8 cellular contexts compared by ENCODE assay signal in genomic region chr20:34022154-34022842, GRCh38. TPM values are rescaled to one million over a fixed set of nuclear protein-coding genes. Genes with fewer than 3 reads are reported as not detected.
DNase-seq lines count a peak whose midpoint lies in the region; ATAC-seq and TF ChIP-seq lines count a peak whose summit lies in the region.

No MANE protein-coding gene starts in this region.

- TF ChIP-seq CTCF in H9 (conservative IDR thresholded peaks at IDR 0.05), result peak; percentile 77

- no peak overlapping the region for H4K91ac ChIP-seq in H9 (ENCODE audit: insufficient read length, low read depth, low read length)

- H4K20me1 ChIP-seq in H9 (ENCODE audit: control insufficient read depth, insufficient read depth, insufficient read length), result no peaks in the 10 kb centered on the region

- H3K4me3 Mint-ChIP-seq in H9, result no peak overlapping the region
- peak overlapping the region; percentile 10 to 11 for H3K4me3 Mint-ChIP-seq in stimulated activated naive B cell treated with anti-CD40 and anti-IgM and Interleukin-4, amounts not matched to agents 10 μg/mL and 1 μg/mL and 100 μg/mL, for 72 hours

- H3K23me2 ChIP-seq in H9 (ENCODE audit: insufficient read length, low read depth, low read length, poor library complexity, severe bottlenecking), result no peaks in the 10 kb centered on the region

- peaks cover 8% of the 10 kb centered on the region for H3K79me1 ChIP-seq in H9 (ENCODE audit: insufficient read depth, low read depth, low read length, poor library complexity, severe bottlenecking)

- peaks cover 20% of the 10 kb centered on the region; the same call in 1 of the 2 replicates for H3K79me2 ChIP-seq in H9 (ENCODE audit: insufficient read depth, low read length)

- H3K9me3 ChIP-seq in H9 (ENCODE audit: control insufficient read depth, low read depth, low read length) (no peaks in the 10 kb centered on the region), MG63 (peaks cover 3% of the 10 kb centered on the region; the same call in 1 of the 2 replicates)

- H3K9me3 Mint-ChIP-seq in H9, result no peaks in the 10 kb centered on the region; a peak in 1 of 5 replicates
- H3K9me3 Mint-ChIP-seq in stimulated activated naive B cell treated with anti-CD40 and anti-IgM and Interleukin-4, amounts not matched to agents 10 μg/mL and 1 μg/mL and 100 μg/mL, for 72 hours, result no peaks in the 10 kb centered on the region

- H2BK5ac ChIP-seq in H9 (ENCODE audit: insufficient read length, low read length), result no peak overlapping the region

- H2BK15ac ChIP-seq in H9 (ENCODE audit: low read depth, low read length), result no peak overlapping the region

- no peak overlapping the region for H3K4me3 ChIP-seq in MG63

- peak; percentile 96 to 97 for ATAC-seq in stimulated activated naive B cell treated with anti-CD40 and anti-IgM and Interleukin-4, amounts not matched to agents 10 μg/mL and 1 μg/mL and 100 μg/mL, for 72 hours (replicated peaks)

- no peak overlapping the region for H2BK12ac ChIP-seq in H9 (ENCODE audit: insufficient read length, low read depth, low read length)

- no peak overlapping the region for H4K8ac ChIP-seq in H9 (replicated peaks; ENCODE audit: insufficient read length, low read depth, low read length)

- H3K27ac ChIP-seq in H9 (ENCODE audit: insufficient read length, low read depth, low read length), result no peak overlapping the region

- no peak overlapping the region for H3T11ph ChIP-seq in H9 (ENCODE audit: low read length)

- H3K27me3 Mint-ChIP-seq in H9 (ENCODE audit: low read depth), result no peaks in the 10 kb centered on the region
- no peaks in the 10 kb centered on the region for H3K27me3 Mint-ChIP-seq in stimulated activated naive B cell treated with anti-CD40 and anti-IgM and Interleukin-4, amounts not matched to agents 10 μg/mL and 1 μg/mL and 100 μg/mL, for 72 hours

- H3K18ac ChIP-seq in H9 (ENCODE audit: insufficient read length, low read depth, low read length), result no peak overlapping the region

- H3K27me3 ChIP-seq in H9 (ENCODE audit: insufficient read depth, low read length), result no peaks in the 10 kb centered on the region
- H3K27me3 ChIP-seq in MG63, result no peaks in the 10 kb centered on the region

- H2AK5ac ChIP-seq in H9 (ENCODE audit: insufficient read length, low read length), result no peak overlapping the region

- no peak overlapping the region for H4K5ac ChIP-seq in H9 (ENCODE audit: insufficient read length, low read depth, low read length)

- H3K4me1 Mint-ChIP-seq in H9, result peaks cover 53 to 57% of the 10 kb centered on the region in 2 experiments
- H3K4me1 Mint-ChIP-seq in stimulated activated naive B cell treated with anti-CD40 and anti-IgM and Interleukin-4, amounts not matched to agents 10 μg/mL and 1 μg/mL and 100 μg/mL, for 72 hours, result peaks cover 62 to 93% of the 10 kb centered on the region in 2 donors

- H3K27ac Mint-ChIP-seq in H9, result peak overlapping the region; percentile 36 to 77 (median 54); a peak in 4 of 7 replicates
- H3K27ac Mint-ChIP-seq in stimulated activated naive B cell treated with anti-CD40 and anti-IgM and Interleukin-4, amounts not matched to agents 10 μg/mL and 1 μg/mL and 100 μg/mL, for 72 hours, result peak overlapping the region; percentile 88

- H2BK120ac ChIP-seq in H9 (ENCODE audit: low read depth, low read length, poor library complexity, severe bottlenecking), result no peak overlapping the region

- no peak overlapping the region for H3K14ac ChIP-seq in H9 (ENCODE audit: insufficient read depth, low read length)

- H3K56ac ChIP-seq in H9 (ENCODE audit: insufficient read length, low read depth, low read length), result no peak overlapping the region

- WGBS in H9 (ENCODE audit: extremely low coverage, insufficient read length, low lambda C conversion rate), result no CpG with 5 or more reads among the region's 4 CpGs

- peaks cover 10% of the 10 kb centered on the region; the same call in 1 of the 2 replicates for H3K4me1 ChIP-seq in H9 (ENCODE audit: insufficient read depth, low read length)

- no peak overlapping the region for H3K23ac ChIP-seq in H9 (ENCODE audit: insufficient read length, low read depth, low read length)

- no peak overlapping the region for H3K4ac ChIP-seq in H9 (ENCODE audit: low read depth, low read length)

- H3K36me3 Mint-ChIP-seq in H9 (ENCODE audit: insufficient read depth in 1 of 3, low read depth in 3 of 3), result peaks cover 6 to 8% (median 7%) of the 10 kb centered on the region in 3 experiments
- peaks cover 6 to 21% of the 10 kb centered on the region in 2 donors for H3K36me3 Mint-ChIP-seq in stimulated activated naive B cell treated with anti-CD40 and anti-IgM and Interleukin-4, amounts not matched to agents 10 μg/mL and 1 μg/mL and 100 μg/mL, for 72 hours

- no peak overlapping the region for H2BK20ac ChIP-seq in H9 (ENCODE audit: low read depth, low read length, poor library complexity, severe bottlenecking)

- no peak overlapping the region for H3K4me2 ChIP-seq in H9 (ENCODE audit: insufficient read depth, insufficient read length, low read length)

- H2AFZ ChIP-seq in H9 (ENCODE audit: low read length), result no peak overlapping the region

- DNase-seq in NCI-H2029 treated with DMSO at 0.1 percent for 48 hours (lab: John Stamatoyannopoulos, UW) (peak; percentile 28), NCI-H2029 (lab: John Stamatoyannopoulos, UW) (no peak), H9 (no peak), NOMO-1 treated with DMSO at 0.1 percent for 48 hours (lab: John Stamatoyannopoulos, UW; ENCODE audit: unreplicated experiment) (peak; percentile 60), dermis blood vessel endothelial cell (peak; percentile 40), MG63 (no peak)
- peak; percentile 69 for DNase-seq in stimulated activated naive B cell treated with anti-CD40 and anti-IgM and Interleukin-4, amounts not matched to agents 10 μg/mL and 1 μg/mL and 100 μg/mL, for 72 hours
- no peak for DNase-seq in activated CD4-positive, alpha-beta T cell treated with anti-CD3 and anti-CD28 coated beads for 4 hours

- H3K9ac ChIP-seq in H9 (ENCODE audit: extremely low read depth, insufficient read length, low read length), result no peak overlapping the region

- peaks cover 2% of the 10 kb centered on the region; the same call in 1 of the 2 replicates for H3K36me3 ChIP-seq in MG63

RNA-seq across cellular contexts. Expression of gene RALY, which starts 28.6 kb away (rescaled TPM):
- 199 and 207 TPM in 2 replicates for total RNA-seq in H9 (2021)
- total RNA-seq in dermis blood vessel endothelial cell, result 71.0 and 99.9 TPM in 2 replicates
- total RNA-seq in MG63 (2014; rRNA removed; shearing (Covaris generic); ENCODE audit: low replicate concordance), result 181 and 241 TPM in 2 replicates

Comparison
In these comparisons a context has a peak if more than half of its experiments do, and no peak if none do; other contexts are left out.
1. DNase-seq: peak in NCI-H2029 treated with DMSO at 0.1 percent for 48 hours (single experiment), NOMO-1 treated with DMSO at 0.1 percent for 48 hours (single experiment), dermis blood vessel endothelial cell (single experiment) and stimulated activated naive B cell treated with anti-CD40 and anti-IgM and Interleukin-4, amounts not matched to agents 10 μg/mL and 1 μg/mL and 100 μg/mL, for 72 hours (single experiment); none in NCI-H2029 (single experiment), H9 (single experiment), activated CD4-positive, alpha-beta T cell treated with anti-CD3 and anti-CD28 coated beads for 4 hours (0 of 2) and MG63 (single experiment).
2. H3K4me3 Mint-ChIP-seq: peak in stimulated activated naive B cell treated with anti-CD40 and anti-IgM and Interleukin-4, amounts not matched to agents 10 μg/mL and 1 μg/mL and 100 μg/mL, for 72 hours (2 of 2); none in H9 (0 of 2).